13 cellular contexts compared by ENCODE assay signal in genomic region chr3:127428344-127429001, GRCh38.
DNase-seq lines count a peak whose midpoint lies in the region; ATAC-seq and TF ChIP-seq lines count a peak whose summit lies in the region.
"Had no signal": no experiment of that assay in that cellular context is flagged by ENCODE, and none has a peak within 500 bp of the region (broad histone marks: within the 10 kb centered on the region; RNA-seq: fewer than 3 reads in every experiment).

No MANE protein-coding gene starts in this region.

- intact Hi-C loops in natural killer cell (cut with micrococcal nuclease), result no loop called here

- peaks cover 41 to 51% of the 10 kb centered on the region in 2 donors for H3K27me3 Mint-ChIP-seq in natural killer cell treated with Interleukin-12 subunit alpha and Interleukin-12 subunit beta and Interleukin-15 and Interleukin-18, amount 100 ng/mL, for 72 hours
- H3K27me3 Mint-ChIP-seq in natural killer cell (ENCODE audit: low read depth in 2 of 2), result peaks cover 41 to 56% of the 10 kb centered on the region in 2 donors

- H3K27ac Mint-ChIP-seq in natural killer cell treated with Interleukin-12 subunit alpha and Interleukin-12 subunit beta and Interleukin-15 and Interleukin-18, amount 100 ng/mL, for 72 hours, result no peak overlapping the region
- no peak overlapping the region for H3K27ac Mint-ChIP-seq in natural killer cell
- H3K27ac Mint-ChIP-seq: activated B cell treated with CpG ODN at 0.5 μM for 24 hours had no signal

- H3K27ac ChIP-seq in foreskin keratinocyte, result no peak overlapping the region
- H3K27ac ChIP-seq: KMS-11 had no signal

- H3K4me3 Mint-ChIP-seq in natural killer cell treated with Interleukin-12 subunit alpha and Interleukin-12 subunit beta and Interleukin-15 and Interleukin-18, amount 100 ng/mL, for 72 hours, result no peak overlapping the region
- H3K4me3 Mint-ChIP-seq in natural killer cell, result no peak overlapping the region
- H3K4me3 Mint-ChIP-seq: activated B cell treated with CpG ODN at 0.5 μM for 24 hours had no signal

- TF ChIP-seq CTCF in natural killer cell (IDR thresholded peaks at IDR 0.05) (no peak), foreskin keratinocyte (conservative IDR thresholded peaks at IDR 0.05) (peak; percentile 32)

- no peaks in the 10 kb centered on the region for H3K4me1 Mint-ChIP-seq in natural killer cell treated with Interleukin-12 subunit alpha and Interleukin-12 subunit beta and Interleukin-15 and Interleukin-18, amount 100 ng/mL, for 72 hours (ENCODE audit: low read depth in 2 of 2)
- no peaks in the 10 kb centered on the region for H3K4me1 Mint-ChIP-seq in natural killer cell
- H3K4me1 Mint-ChIP-seq: activated B cell treated with CpG ODN at 0.5 μM for 24 hours had no signal

- DNase-seq in natural killer cell treated with Interleukin-12 subunit alpha and Interleukin-12 subunit beta and Interleukin-15 and Interleukin-18, amount 100 ng/mL, for 72 hours (ENCODE audit: low spot score), result peak; percentile 0
- DNase-seq in natural killer cell, result no peak
- DNase-seq in NCI-H345 treated with DMSO at 0.1 percent for 48 hours (lab: John Stamatoyannopoulos, UW; ENCODE audit: unreplicated experiment), result peak; percentile 69
- no peak for DNase-seq in foreskin keratinocyte
- peak; percentile 17 for DNase-seq in ureter (ENCODE audit: low spot score)
- DNase-seq in stimulated activated naive CD4-positive, alpha-beta T cell (lab: John Stamatoyannopoulos, UW), result no peak
- DNase-seq: activated B cell treated with CpG ODN at 0.5 μM for 24 hours; activated naive CD4-positive, alpha-beta T cell; NCI-H187; stimulated activated CD4-positive, alpha-beta T cell treated with anti-CD3 and anti-CD28 coated beads, Interleukin-12 subunit alpha, Interleukin-12 subunit beta, amount 100 ng/mL, for 4 hours had no signal

- no peaks in the 10 kb centered on the region for H3K9me3 Mint-ChIP-seq in natural killer cell treated with Interleukin-12 subunit alpha and Interleukin-12 subunit beta and Interleukin-15 and Interleukin-18, amount 100 ng/mL, for 72 hours
- H3K9me3 Mint-ChIP-seq in natural killer cell, result no peaks in the 10 kb centered on the region
- H3K9me3 Mint-ChIP-seq: activated B cell treated with CpG ODN at 0.5 μM for 24 hours had no signal

- H3K27me3 ChIP-seq in foreskin keratinocyte, result peaks cover 81% of the 10 kb centered on the region

- no peaks in the 10 kb centered on the region for H3K36me3 Mint-ChIP-seq in natural killer cell treated with Interleukin-12 subunit alpha and Interleukin-12 subunit beta and Interleukin-15 and Interleukin-18, amount 100 ng/mL, for 72 hours
- no peaks in the 10 kb centered on the region for H3K36me3 Mint-ChIP-seq in natural killer cell

- no peak for ATAC-seq in natural killer cell treated with Interleukin-12 subunit alpha and Interleukin-12 subunit beta and Interleukin-15 and Interleukin-18, amount 100 ng/mL, for 72 hours
- ATAC-seq in natural killer cell (no peak), foreskin keratinocyte (no peak), HG02588 (IDR thresholded peaks at IDR 0.05; ENCODE audit: unreplicated experiment) (no peak), GM21423 (IDR thresholded peaks at IDR 0.05; ENCODE audit: unreplicated experiment) (no peak)

- no peaks in the 10 kb centered on the region for H3K4me1 ChIP-seq in foreskin keratinocyte

Comparison
In these comparisons a context has a peak if more than half of its experiments do, and no peak if none do; other contexts are left out.
1. DNase-seq: peak in natural killer cell treated with Interleukin-12 subunit alpha and Interleukin-12 subunit beta and Interleukin-15 and Interleukin-18, amount 100 ng/mL, for 72 hours (single experiment), NCI-H345 treated with DMSO at 0.1 percent for 48 hours (single experiment) and ureter (single experiment); none in natural killer cell (single experiment), foreskin keratinocyte (0 of 2) and stimulated activated naive CD4-positive, alpha-beta T cell (0 of 6).